Comparison of ENCODE assay signal across 2 cellular contexts in the genomic region with DNA sequence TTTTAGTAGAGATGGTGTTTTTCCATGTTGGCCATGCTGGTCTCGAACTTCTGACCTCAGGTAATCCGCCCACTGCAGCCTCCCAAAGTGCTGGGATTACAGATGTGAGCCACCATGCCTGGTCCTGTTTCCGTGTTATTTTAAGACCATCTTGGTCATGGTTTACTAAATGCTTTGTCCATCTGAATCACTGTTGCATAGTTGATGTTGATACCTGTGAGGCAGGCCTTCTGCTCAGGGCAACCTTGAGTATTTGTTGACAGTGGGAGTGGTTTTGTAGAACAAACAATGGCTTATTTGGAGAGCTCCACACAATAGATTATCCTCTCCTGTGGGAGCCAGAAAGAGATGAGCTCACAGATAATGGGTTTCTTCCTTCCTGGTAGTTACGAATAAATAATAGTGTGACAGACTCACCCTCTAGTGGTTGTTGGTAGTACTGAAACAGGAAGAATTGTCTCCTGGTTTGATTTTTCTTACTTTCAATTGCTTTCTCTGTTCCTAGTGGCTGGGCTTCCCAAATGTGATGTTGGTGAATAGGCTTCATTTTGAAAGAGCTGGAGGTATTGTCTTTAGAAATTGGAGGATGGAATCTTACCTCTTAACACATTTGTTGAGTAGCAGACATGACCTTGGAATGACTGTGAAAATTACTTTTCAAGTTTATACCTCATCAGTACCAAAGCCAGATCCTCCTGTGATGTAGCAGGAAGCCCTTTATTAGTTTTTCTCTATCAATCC.
TF ChIP-seq lines count a peak whose summit lies in the region.

No MANE protein-coding gene starts in this region.

TF ChIP-seq in A549, 52 proteins besides CTCF, POLR2A, EP300 and RAD21 (continued from another document):
- TF ChIP-seq, protein P1, sequence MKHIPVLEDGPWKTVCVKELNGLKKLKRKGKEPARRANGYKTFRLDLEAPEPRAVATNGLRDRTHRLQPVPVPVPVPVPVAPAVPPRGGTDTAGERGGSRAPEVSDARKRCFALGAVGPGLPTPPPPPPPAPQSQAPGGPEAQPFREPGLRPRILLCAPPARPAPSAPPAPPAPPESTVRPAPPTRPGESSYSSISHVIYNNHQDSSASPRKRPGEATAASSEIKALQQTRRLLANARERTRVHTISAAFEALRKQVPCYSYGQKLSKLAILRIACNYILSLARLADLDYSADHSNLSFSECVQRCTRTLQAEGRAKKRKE (CRISPR knock-in tag; IDR thresholded peaks at IDR 0.05; ENCODE audit: low read depth) = no peak
- TF ChIP-seq GATA3 (IDR thresholded peaks at IDR 0.05; ENCODE audit: borderline replicate concordance) (peak; percentile 90), ZSCAN20 (CRISPR knock-in tag; IDR thresholded peaks at IDR 0.05) (no peak), FOSL2 (IDR thresholded peaks at IDR 0.05) (no peak), FOSL2 (CRISPR knock-in tag; IDR thresholded peaks at IDR 0.05) (peak; percentile 18; the same call in 1 of the 2 replicates), JUN (IDR thresholded peaks at IDR 0.05) (no peak), SMC3 (IDR thresholded peaks at IDR 0.05) (peak; percentile 86), ZC3H11A (IDR thresholded peaks at IDR 0.05) (no peak), NR3C1 (IDR thresholded peaks at IDR 0.05) (no peak)
- TF ChIP-seq, protein P2, sequence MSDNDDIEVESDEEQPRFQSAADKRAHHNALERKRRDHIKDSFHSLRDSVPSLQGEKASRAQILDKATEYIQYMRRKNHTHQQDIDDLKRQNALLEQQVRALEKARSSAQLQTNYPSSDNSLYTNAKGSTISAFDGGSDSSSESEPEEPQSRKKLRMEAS (IDR thresholded peaks at IDR 0.05) = 0 out of 2 replicates have a peak, but pooled peaks have one; percentile 22
- TF ChIP-seq, protein P3, sequence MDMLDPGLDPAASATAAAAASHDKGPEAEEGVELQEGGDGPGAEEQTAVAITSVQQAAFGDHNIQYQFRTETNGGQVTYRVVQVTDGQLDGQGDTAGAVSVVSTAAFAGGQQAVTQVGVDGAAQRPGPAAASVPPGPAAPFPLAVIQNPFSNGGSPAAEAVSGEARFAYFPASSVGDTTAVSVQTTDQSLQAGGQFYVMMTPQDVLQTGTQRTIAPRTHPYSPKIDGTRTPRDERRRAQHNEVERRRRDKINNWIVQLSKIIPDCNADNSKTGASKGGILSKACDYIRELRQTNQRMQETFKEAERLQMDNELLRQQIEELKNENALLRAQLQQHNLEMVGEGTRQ (IDR thresholded peaks at IDR 0.05) = no peak
TF ChIP-seq in A549: peak in this region for 7.

TF ChIP-seq in HEK293T, 16 proteins besides CTCF, POLR2A, EP300 and RAD21 (continued from another document):
- TF ChIP-seq HDGF (IDR thresholded peaks at IDR 0.05; ENCODE audit: borderline replicate concordance) (no peak), SUZ12 (IDR thresholded peaks at IDR 0.05) (no peak)
